In genomic region chr7:55086413-55087201, GRCh38 we compare ENCODE assay signal across 8 cellular contexts.
DNase-seq lines count a peak whose midpoint lies in the region; ATAC-seq, FAIRE-seq and TF ChIP-seq lines count a peak whose summit lies in the region.

No MANE protein-coding gene starts in this region.

- peaks cover 24% of the 10 kb centered on the region for H3K27me3 Mint-ChIP-seq in activated CD4-positive, alpha-beta T cell treated with anti-CD3 and anti-CD28 coated beads for 36 hours
- H3K27me3 Mint-ChIP-seq in central memory CD8-positive, alpha-beta T cell, result no peaks in the 10 kb centered on the region

- peaks cover 15% of the 10 kb centered on the region for H3K4me1 Mint-ChIP-seq in activated CD4-positive, alpha-beta T cell treated with anti-CD3 and anti-CD28 coated beads for 36 hours
- H3K4me1 Mint-ChIP-seq in central memory CD8-positive, alpha-beta T cell, result peaks cover 11% of the 10 kb centered on the region

- TF ChIP-seq CTCF in mucosa of descending colon (IDR thresholded peaks at IDR 0.05), result no peak

- no peaks in the 10 kb centered on the region for H3K9me3 ChIP-seq in mucosa of descending colon

- DNase-seq in activated CD4-positive, alpha-beta T cell treated with anti-CD3 and anti-CD28 coated beads for 36 hours, result peak; percentile 45
- DNase-seq in activated CD4-positive, alpha-beta T cell treated with anti-CD3 and anti-CD28 coated beads for 1 hour, result no peak
- DNase-seq in H4 (ENCODE audit: low spot score), result peak; percentile 95
- peak; percentile 85 for DNase-seq in NAMALWA (ENCODE audit: low spot score)
- DNase-seq in central memory CD8-positive, alpha-beta T cell (ENCODE audit: low spot score in 2 of 2), result no peak
- no peak for DNase-seq in mucosa of descending colon
- no peak for DNase-seq in GM12891 (ENCODE audit: insufficient read length, low spot score)
- DNase-seq in GF-D8 (lab: John Stamatoyannopoulos, UW), result no peak

- POLR2A ChIA-PET in activated CD4-positive, alpha-beta T cell treated with anti-CD3 and anti-CD28 coated beads for 36 hours (lab: Charles Lee), result interaction anchor here (0.6 to 0.9 kb wide), 2 partner anchors 91 to 422 kb away, joined by 3 to 4 read pairs; no protein-coding TSS in a partner anchor

- no peak for FAIRE-seq in GM12891 (lab: Jason Lieb, UNC)

- no peaks in the 10 kb centered on the region for H3K4me1 ChIP-seq in mucosa of descending colon (ENCODE audit: low read depth)

- no peaks in the 10 kb centered on the region for H3K36me3 ChIP-seq in mucosa of descending colon (ENCODE audit: low read depth)

- no peaks in the 10 kb centered on the region for H3K9me3 Mint-ChIP-seq in activated CD4-positive, alpha-beta T cell treated with anti-CD3 and anti-CD28 coated beads for 36 hours (ENCODE audit: low read depth)
- no peaks in the 10 kb centered on the region for H3K9me3 Mint-ChIP-seq in central memory CD8-positive, alpha-beta T cell

- CTCF ChIA-PET in activated CD4-positive, alpha-beta T cell treated with anti-CD3 and anti-CD28 coated beads for 36 hours (lab: Charles Lee), result interaction anchor here (1.2 to 1.3 kb wide), 3 partner anchors 10 to 169 kb away, joined by 3 to 6 read pairs (median 6); no protein-coding TSS in a partner anchor

- no peaks in the 10 kb centered on the region for H3K36me3 Mint-ChIP-seq in activated CD4-positive, alpha-beta T cell treated with anti-CD3 and anti-CD28 coated beads for 36 hours (ENCODE audit: low read depth)
- no peaks in the 10 kb centered on the region for H3K36me3 Mint-ChIP-seq in central memory CD8-positive, alpha-beta T cell (ENCODE audit: insufficient read depth)

- no peak overlapping the region for H3K4me3 ChIP-seq in mucosa of descending colon

- H3K4me3 Mint-ChIP-seq in activated CD4-positive, alpha-beta T cell treated with anti-CD3 and anti-CD28 coated beads for 36 hours, result no peak overlapping the region
- H3K4me3 Mint-ChIP-seq in central memory CD8-positive, alpha-beta T cell, result peak overlapping the region; percentile 1

- peak; percentile 79 for ATAC-seq in activated CD4-positive, alpha-beta T cell treated with anti-CD3 and anti-CD28 coated beads for 36 hours
- ATAC-seq in central memory CD8-positive, alpha-beta T cell (replicated peaks; ENCODE audit: extremely low read depth, poor library complexity, severe bottlenecking), result peak; percentile 46
- peak; percentile 32 for ATAC-seq in mucosa of descending colon

- no peak for TF ChIP-seq POLR2A in GM12891 (IDR thresholded peaks at IDR 0.05; ENCODE audit: low read depth, low read length)

- peak overlapping the region; percentile 29 for H3K27ac Mint-ChIP-seq in activated CD4-positive, alpha-beta T cell treated with anti-CD3 and anti-CD28 coated beads for 36 hours
- H3K27ac Mint-ChIP-seq in central memory CD8-positive, alpha-beta T cell (ENCODE audit: low read depth), result no peak overlapping the region

- intact Hi-C loops in activated CD4-positive, alpha-beta T cell treated with anti-CD3 and anti-CD28 coated beads for 36 hours (cut with DNase I, micrococcal nuclease), result loop anchor here (1.0 to 5.0 kb wide), 4 partner anchors 12 to 46 kb away; no protein-coding TSS in a partner anchor
- intact Hi-C loops in mucosa of descending colon (cut with DNase I, micrococcal nuclease), result no loop called here

TF ChIP-seq in GM12891, 5 proteins besides CTCF, POLR2A, EP300 and RAD21:
- TF ChIP-seq POLR2AphosphoS5 (IDR thresholded peaks at IDR 0.05; ENCODE audit: low read depth, low read length) (no peak), POU2F2 (IDR thresholded peaks at IDR 0.05; ENCODE audit: low read depth, low read length) (no peak), SPI1 (IDR thresholded peaks at IDR 0.05; ENCODE audit: low read depth, low read length) (no peak), PAX5 (IDR thresholded peaks at IDR 0.05; ENCODE audit: insufficient read depth, low read length, severe bottlenecking) (no peak), TAF1 (IDR thresholded peaks at IDR 0.05; ENCODE audit: low read depth, low read length) (no peak)

Comparison
In these comparisons a context has a peak if more than half of its experiments do, and no peak if none do; other contexts are left out.
1. DNase-seq: peak in activated CD4-positive, alpha-beta T cell treated with anti-CD3 and anti-CD28 coated beads for 36 hours (single experiment), H4 (single experiment) and NAMALWA (single experiment); none in activated CD4-positive, alpha-beta T cell treated with anti-CD3 and anti-CD28 coated beads for 1 hour (single experiment), central memory CD8-positive, alpha-beta T cell (0 of 2), mucosa of descending colon (0 of 3), GM12891 (single experiment) and GF-D8 (single experiment).
2. intact Hi-C loops: an anchor here in activated CD4-positive, alpha-beta T cell treated with anti-CD3 and anti-CD28 coated beads for 36 hours (1.0 to 5.0 kb wide); none called in mucosa of descending colon.
3. Peak in every context shown above with its lines, with median percentiles within 50 percentile points of each other: ATAC-seq.